Comparison of ENCODE assay signal across 8 cellular contexts in the genomic region with DNA sequence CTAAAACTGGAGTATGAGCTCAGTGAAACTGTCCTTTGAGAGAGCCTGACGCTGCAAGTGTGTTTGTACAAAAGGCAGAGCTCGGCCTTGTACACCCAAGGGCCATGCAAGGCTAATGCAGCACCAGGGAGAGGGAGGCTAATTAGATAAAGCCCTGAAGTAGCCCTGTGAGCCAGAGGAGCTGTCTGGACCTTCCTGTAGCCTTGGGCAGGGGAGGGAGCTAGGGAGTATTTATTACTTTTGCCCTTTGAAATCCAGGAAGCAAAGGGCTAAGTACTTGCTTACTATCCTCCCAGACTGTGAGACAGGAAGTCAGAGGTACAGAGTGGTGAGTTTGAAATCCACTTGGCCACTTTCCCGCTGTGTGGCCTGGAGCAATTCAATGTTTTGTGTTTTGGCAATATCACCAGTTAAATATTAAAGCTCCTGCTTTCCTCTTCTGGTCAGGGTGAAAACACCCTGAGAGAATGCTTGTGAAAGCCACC. TPM values are rescaled to one million over a fixed set of nuclear protein-coding genes. Genes with fewer than 3 reads are reported as not detected.
A peak's percentile ranks its signal among the peaks of the same experiment; 100 is the strongest.
DNase-seq lines count a peak whose midpoint lies in the region; ATAC-seq and TF ChIP-seq lines count a peak whose summit lies in the region.

No MANE protein-coding gene starts in this region.

- no peak overlapping the region for H3K4me3 ChIP-seq in OCI-LY1 (ENCODE audit: low read depth, low read length, poor library complexity, severe bottlenecking)
- H3K4me3 ChIP-seq in mammary epithelial cell (replicated peaks in 1 of 3; ENCODE audit: insufficient read depth in 1 of 3, low read depth in 2 of 3, low read length in 3 of 3) = peak overlapping the region in 2 of 3 experiments; percentile 7 to 11

- intact Hi-C loops in mammary epithelial cell (cut with micrococcal nuclease) = loop anchor here (1.0 kb wide), 1 partner anchor 10 kb away; a partner anchor contains a TSS
- intact Hi-C loops in left colon (cut with DNase I, micrococcal nuclease) = no loop called here

- H4K20me1 ChIP-seq in OCI-LY1 (ENCODE audit: insufficient read depth, low read length) (no peaks in the 10 kb centered on the region), mammary epithelial cell (ENCODE audit: insufficient read depth, low read length) (no peaks in the 10 kb centered on the region)

- H3K9me2 ChIP-seq in OCI-LY1 (ENCODE audit: low read depth, low read length) = no peaks in the 10 kb centered on the region

- peaks cover 22% of the 10 kb centered on the region for H3K4me1 ChIP-seq in OCI-LY1 (ENCODE audit: insufficient read depth, low read length, severe bottlenecking)
- peaks cover 24% of the 10 kb centered on the region for H3K4me1 ChIP-seq in mammary epithelial cell (ENCODE audit: insufficient read depth, low read length)

- in situ Hi-C loops in ACHN (cut with HindIII; ENCODE audit: low pct_ligation_motif_present, low pct_unique_long_range_greater_than_20kb, low sequenced_read_pairs) = no loop called here
- in situ Hi-C loops in mammary epithelial cell (cut with MboI; ENCODE audit: low sequenced_read_pairs in 2 of 2) = no loop called here

- H3K4me2 ChIP-seq in OCI-LY1 (ENCODE audit: low read length) (peak overlapping the region; percentile 25; the same call in 1 of the 2 replicates), mammary epithelial cell (ENCODE audit: insufficient read depth, low read depth, low read length) (peak overlapping the region; percentile 80)

- ATAC-seq in GM18511 (IDR thresholded peaks at IDR 0.05; ENCODE audit: unreplicated experiment) (peak; percentile 54), HG02943 (IDR thresholded peaks at IDR 0.05; ENCODE audit: low read depth, unreplicated experiment) (peak; percentile 53), left colon (peak; percentile 88)

- dilution Hi-C loops in mammary epithelial cell (cut with HindIII; ENCODE audit: low sequenced_read_pairs) = no loop called here

- TF ChIP-seq CTCF in OCI-LY1 (IDR thresholded peaks at IDR 0.05; ENCODE audit: low read length) (no peak), mammary epithelial cell (conservative IDR thresholded peaks at IDR 0.05 in 1 of 2, IDR thresholded peaks at IDR 0.05 in 1 of 2; ENCODE audit: extremely low read depth in 1 of 2, insufficient read depth in 1 of 2, low read depth in 1 of 2, low read length in 2 of 2) (no peak)

- DNase-seq in ACHN (peak; percentile 84), mammary epithelial cell (peak; percentile 88), left colon (peak; percentile 67 to 83), substantia nigra (lab: John Stamatoyannopoulos, UW) (peak in 5 of 49 donors; percentile 1 to 28 (median 26)), NCI-H1930 (lab: John Stamatoyannopoulos, UW) (no peak)

- no peaks in the 10 kb centered on the region for H3K36me3 ChIP-seq in OCI-LY1 (ENCODE audit: insufficient read depth, low read length)
- no peaks in the 10 kb centered on the region for H3K36me3 ChIP-seq in mammary epithelial cell (ENCODE audit: insufficient read depth, low read length)

- no peaks in the 10 kb centered on the region for H3F3A ChIP-seq in OCI-LY1 (ENCODE audit: insufficient read depth, low read length)

- H3K27ac ChIP-seq in OCI-LY1 (ENCODE audit: low read depth, low read length, poor library complexity, severe bottlenecking) (peak overlapping the region; percentile 76), mammary epithelial cell (ENCODE audit: insufficient read depth, low read depth, low read length) (peak overlapping the region; percentile 96), substantia nigra (ENCODE audit: low read depth, low read length, poor library complexity, severe bottlenecking) (peak overlapping the region; percentile 83)

- no peaks in the 10 kb centered on the region for H3K9me3 ChIP-seq in OCI-LY1 (ENCODE audit: low read length)
- H3K9me3 ChIP-seq in mammary epithelial cell (replicated peaks; ENCODE audit: insufficient read depth, low read length) = no peaks in the 10 kb centered on the region

- 0% methylated on average over 3 of the region's 3 CpGs for WGBS in mammary epithelial cell (ENCODE audit: low coverage, missing lambda C conversion rate)

- H3K79me2 ChIP-seq in OCI-LY1 (ENCODE audit: insufficient read depth, low read length) = no peaks in the 10 kb centered on the region
- H3K79me2 ChIP-seq in mammary epithelial cell (ENCODE audit: insufficient read depth, low read length) = no peaks in the 10 kb centered on the region

- H3K27me3 ChIP-seq in OCI-LY1 (ENCODE audit: insufficient read depth, low read length) = no peaks in the 10 kb centered on the region
- H3K27me3 ChIP-seq in mammary epithelial cell (ENCODE audit: insufficient read depth, low read length) = no peaks in the 10 kb centered on the region

- H3K9ac ChIP-seq in OCI-LY1 (ENCODE audit: low read length) = peak overlapping the region; percentile 22; the same call in 1 of the 2 replicates
- H3K9ac ChIP-seq in mammary epithelial cell (ENCODE audit: insufficient read depth, low read length) = peak overlapping the region; percentile 87

- peak overlapping the region; percentile 8; the same call in 1 of the 2 replicates for H2AFZ ChIP-seq in OCI-LY1 (ENCODE audit: low read length)
- peak overlapping the region; percentile 72 for H2AFZ ChIP-seq in mammary epithelial cell (ENCODE audit: low read depth, low read length)

- TSS peak; percentile 100 for BruUV-seq in mammary epithelial cell (replicated peaks; lab: Mats Ljungman, UMichigan)

- CTCF ChIA-PET in mammary epithelial cell (lab: Charles Lee; ENCODE audit: low non-redundant PET) = no interaction called here

RNA-seq across cellular contexts. Expression of a gene that starts 10.2 kb away (rescaled TPM):
- total RNA-seq in mammary epithelial cell (1,000 to 10,000 TPM in 1 of 2 donors, 100 to 1,000 TPM in 1; 834 to 2,207 TPM), left colon (100 to 1,000 TPM; 513 to 576 TPM)
- 3,265 TPM for polyA plus RNA-seq in mammary epithelial cell
- polyA minus RNA-seq in mammary epithelial cell = 3,563 TPM

RNA-seq across cellular contexts. Expression of a gene that starts 27.9 kb away (rescaled TPM):
- total RNA-seq in mammary epithelial cell (under 1 TPM in 1 of 2 donors, not detected in 1; 0.33 TPM), left colon (1 to 10 TPM in 1 of 2 donors, not detected in 1; 1.9 TPM)
- polyA plus RNA-seq in mammary epithelial cell = 0.02 TPM
- not detected for polyA minus RNA-seq in mammary epithelial cell

Comparison
In these comparisons a context has a peak if more than half of its experiments do, and no peak if none do; other contexts are left out.
1. DNase-seq: peak in ACHN (single experiment), mammary epithelial cell (single experiment) and left colon (2 of 2); none in NCI-H1930 (0 of 2).
2. Peak in every context shown above with its lines, with median percentiles within 50 percentile points of each other: ATAC-seq and H3K27ac ChIP-seq.